Comparison of ENCODE assay signal across 1 cellular context in genomic region chr2:53755022-53755630, GRCh38.
TF ChIP-seq lines count a peak whose summit lies in the region.

No MANE protein-coding gene starts in this region.

TF ChIP-seq in WTC11, 78 proteins besides CTCF, POLR2A, EP300 and RAD21:
- no peak for TF ChIP-seq MLX (CRISPR knock-in tag; IDR thresholded peaks at IDR 0.05)
- TF ChIP-seq SOX15 (CRISPR knock-in tag; IDR thresholded peaks at IDR 0.05), result no peak
- TF ChIP-seq GRHL2 (CRISPR knock-in tag; IDR thresholded peaks at IDR 0.05; ENCODE audit: insufficient replicate concordance, severe bottlenecking), result no peak
- no peak for TF ChIP-seq ESRRA (CRISPR knock-in tag; IDR thresholded peaks at IDR 0.05; ENCODE audit: borderline replicate concordance)
- TF ChIP-seq IRF1 (CRISPR knock-in tag; IDR thresholded peaks at IDR 0.05), result no peak
- TF ChIP-seq ZNF396 (CRISPR knock-in tag; IDR thresholded peaks at IDR 0.05; ENCODE audit: borderline replicate concordance), result no peak
- no peak for TF ChIP-seq NFYB (CRISPR knock-in tag; conservative IDR thresholded peaks at IDR 0.05; ENCODE audit: low read depth)
- no peak for TF ChIP-seq ETV6 (CRISPR knock-in tag; IDR thresholded peaks at IDR 0.05)
- TF ChIP-seq RELA (CRISPR knock-in tag; IDR thresholded peaks at IDR 0.05; ENCODE audit: borderline replicate concordance), result no peak
TF ChIP-seq in WTC11: peak in this region for 0.
